In genomic region chr19:15108845-15109767, GRCh38 we compare ENCODE assay signal across 18 cellular contexts. TPM values are rescaled to one million over a fixed set of nuclear protein-coding genes. Genes with fewer than 3 reads are reported as not detected.
DNase-seq lines count a peak whose midpoint lies in the region; ATAC-seq and TF ChIP-seq lines count a peak whose summit lies in the region.
"Had no signal": no experiment of that assay in that cellular context is flagged by ENCODE, and none has a peak within 500 bp of the region (broad histone marks: within the 10 kb centered on the region; RNA-seq: fewer than 3 reads in every experiment).

No MANE protein-coding gene starts in this region.

- H2AFZ ChIP-seq in neuron (ENCODE audit: low read depth, low read length), result no peak overlapping the region

- peaks cover 14% of the 10 kb centered on the region for H3K4me1 Mint-ChIP-seq in endothelial cell (ENCODE audit: unreplicated experiment)
- H3K4me1 Mint-ChIP-seq in activated naive CD8-positive, alpha-beta T cell treated with anti-CD3 and anti-CD28 coated beads for 36 hours, result peaks cover 10% of the 10 kb centered on the region

- no peak for DNase-seq in right atrium auricular region (ENCODE audit: low spot score)
- DNase-seq in left cardiac atrium, result no peak
- no peak for DNase-seq in endothelial cell (ENCODE audit: low spot score)
- peak; percentile 47 to 78 for DNase-seq in aorta
- no peak for DNase-seq in OCI-M2 (lab: John Stamatoyannopoulos, UW; ENCODE audit: unreplicated experiment)
- no peak for DNase-seq in amniotic stem cell (lab: John Stamatoyannopoulos, UW)
- DNase-seq in activated naive CD8-positive, alpha-beta T cell treated with anti-CD3 and anti-CD28 coated beads for 36 hours, result no peak
- DNase-seq: activated CD8-positive, alpha-beta T cell treated with anti-CD3 and anti-CD28 coated beads for 36 hours; activated naive CD4-positive, alpha-beta T cell treated with anti-CD3 and anti-CD28 coated beads for 36 hours; colonic mucosa; NCI-H2029 treated with DMSO at 0.1 percent for 48 hours; PC-3; T-helper 9 cell had no signal

- H3K9me3 ChIP-seq in right atrium auricular region, result peaks cover 0 to 10% of the 10 kb centered on the region in 2 donors
- peaks cover 7% of the 10 kb centered on the region for H3K9me3 ChIP-seq in neuron (ENCODE audit: low read length)
- no peaks in the 10 kb centered on the region for H3K9me3 ChIP-seq in aorta (ENCODE audit: control insufficient read depth, low read length)
- H3K9me3 ChIP-seq: colonic mucosa had no signal

- 75 to 80% methylated on average over 17 to 21 of the region's 21 CpGs for WGBS in aorta, 2 donors

- H3K4me3 ChIP-seq in right atrium auricular region (no peak overlapping the region), neuron (ENCODE audit: low read length) (peak overlapping the region; percentile 94), aorta (ENCODE audit: low read length in 2 of 2) (no peak overlapping the region)

- no peaks in the 10 kb centered on the region for H3K9me3 Mint-ChIP-seq in endothelial cell (ENCODE audit: unreplicated experiment)
- H3K9me3 Mint-ChIP-seq in activated naive CD8-positive, alpha-beta T cell treated with anti-CD3 and anti-CD28 coated beads for 36 hours, result peaks cover 9% of the 10 kb centered on the region

- H3K4me1 ChIP-seq in right atrium auricular region (peaks cover 0 to 21% of the 10 kb centered on the region in 2 donors), neuron (ENCODE audit: insufficient read depth, low read length) (peaks cover 8% of the 10 kb centered on the region), aorta (ENCODE audit: control insufficient read depth in 1 of 2, insufficient read depth in 2 of 2, low read length in 2 of 2) (no peaks in the 10 kb centered on the region)
- H3K4me1 ChIP-seq: colonic mucosa had no signal

- peak overlapping the region; percentile 99 for H3K27ac Mint-ChIP-seq in endothelial cell (ENCODE audit: unreplicated experiment)
- no peak overlapping the region for H3K27ac Mint-ChIP-seq in activated naive CD8-positive, alpha-beta T cell treated with anti-CD3 and anti-CD28 coated beads for 36 hours
- H3K27ac Mint-ChIP-seq: activated CD8-positive, alpha-beta T cell treated with anti-CD3 and anti-CD28 coated beads for 36 hours; activated naive CD4-positive, alpha-beta T cell treated with anti-CD3 and anti-CD28 coated beads for 36 hours had no signal

- peak overlapping the region; percentile 95 for H3K4me3 Mint-ChIP-seq in endothelial cell (ENCODE audit: unreplicated experiment)
- no peak overlapping the region for H3K4me3 Mint-ChIP-seq in activated naive CD8-positive, alpha-beta T cell treated with anti-CD3 and anti-CD28 coated beads for 36 hours

- H3K36me3 Mint-ChIP-seq in endothelial cell (ENCODE audit: low read depth, unreplicated experiment), result peaks cover 28% of the 10 kb centered on the region
- H3K36me3 Mint-ChIP-seq in activated naive CD8-positive, alpha-beta T cell treated with anti-CD3 and anti-CD28 coated beads for 36 hours, result peaks cover 4% of the 10 kb centered on the region

- H3K27me3 Mint-ChIP-seq in endothelial cell (ENCODE audit: unreplicated experiment), result peaks cover 10% of the 10 kb centered on the region
- H3K27me3 Mint-ChIP-seq in activated naive CD8-positive, alpha-beta T cell treated with anti-CD3 and anti-CD28 coated beads for 36 hours, result peaks cover 5% of the 10 kb centered on the region

- H3K27me3 ChIP-seq in right atrium auricular region (no peaks in the 10 kb centered on the region), neuron (ENCODE audit: insufficient read depth, low read length) (no peaks in the 10 kb centered on the region), aorta (ENCODE audit: control insufficient read depth in 1 of 2, insufficient read depth in 2 of 2, low read length in 1 of 2) (no peaks in the 10 kb centered on the region)

- TF ChIP-seq CTCF in right atrium auricular region (IDR thresholded peaks at IDR 0.05) (no peak), endothelial cell (IDR thresholded peaks at IDR 0.05; ENCODE audit: unreplicated experiment) (no peak)

- ATAC-seq in left cardiac atrium (no peak), aorta (ENCODE audit: low FRiP score) (no peak)
- ATAC-seq: activated CD8-positive, alpha-beta T cell treated with anti-CD3 and anti-CD28 coated beads for 36 hours had no signal

- peaks cover 44% of the 10 kb centered on the region for H3K36me3 ChIP-seq in right atrium auricular region
- H3K36me3 ChIP-seq in neuron (ENCODE audit: insufficient read depth, low read length), result peaks cover 37% of the 10 kb centered on the region
- H3K36me3 ChIP-seq in aorta (ENCODE audit: control insufficient read depth in 1 of 2, insufficient read depth in 2 of 2, low read length in 1 of 2), result peaks cover 0 to 8% of the 10 kb centered on the region in 2 donors
- H3K36me3 ChIP-seq: colonic mucosa had no signal

- intact Hi-C loops in left cardiac atrium (cut with DNase I), result loop anchor here in 1 of 2 donors (5.0 kb wide), 1 partner anchor 143 kb away; no protein-coding TSS in a partner anchor
- intact Hi-C loops in aorta (cut with DNase I), result loop anchor here in 1 of 2 donors (2.0 to 10.0 kb wide), 2 partner anchors 16 to 156 kb away; a partner anchor contains a TSS

- H3K27ac ChIP-seq in right atrium auricular region, result peak overlapping the region; percentile 93 to 98
- H3K27ac ChIP-seq in aorta (ENCODE audit: low read depth in 1 of 2, low read length in 2 of 2), result peak overlapping the region in 1 of 2 donors; percentile 60

RNA-seq across cellular contexts. Expression of gene SYDE1, which starts 1.9 kb away (rescaled TPM):
- 10 to 100 TPM; 17.3 to 28.9 TPM for total RNA-seq in right atrium auricular region
- total RNA-seq in left cardiac atrium, result 10 to 100 TPM; 16.7 to 22.1 TPM
- total RNA-seq in endothelial cell (ENCODE audit: unreplicated experiment), result 43.5 TPM
- total RNA-seq in aorta, result 10 to 100 TPM; 49.9 to 53.5 TPM
- 10 to 100 TPM; 11.4 to 35.8 TPM for polyA plus RNA-seq in aorta
- 1 to 10 TPM; 1.6 to 2.4 TPM for total RNA-seq in activated naive CD8-positive, alpha-beta T cell treated with anti-CD3 and anti-CD28 coated beads for 36 hours

RNA-seq across cellular contexts. Expression of gene OR1I1, which starts 27.1 kb away (rescaled TPM):
- total RNA-seq in right atrium auricular region (not detected), left cardiac atrium (not detected), endothelial cell (ENCODE audit: unreplicated experiment) (not detected), aorta (not detected)
- polyA plus RNA-seq in aorta, result under 1 TPM in 1 of 2 donors, not detected in 1; 0.13 TPM
- not detected for total RNA-seq in activated naive CD8-positive, alpha-beta T cell treated with anti-CD3 and anti-CD28 coated beads for 36 hours
- total RNA-seq: activated CD8-positive, alpha-beta T cell treated with anti-CD3 and anti-CD28 coated beads for 36 hours; activated naive CD4-positive, alpha-beta T cell treated with anti-CD3 and anti-CD28 coated beads for 36 hours; colonic mucosa; Daoy; left lung; PC-3; posterior vena cava; ureter had no signal

RNA-seq across cellular contexts. Expression of gene CASP14, which starts 59.8 kb away (rescaled TPM):
- not detected for total RNA-seq in right atrium auricular region
- not detected for total RNA-seq in left cardiac atrium
- total RNA-seq in endothelial cell (ENCODE audit: unreplicated experiment), result not detected
- total RNA-seq in aorta, result not detected
- polyA plus RNA-seq in aorta, result not detected
- not detected for total RNA-seq in activated naive CD8-positive, alpha-beta T cell treated with anti-CD3 and anti-CD28 coated beads for 36 hours
- total RNA-seq: activated CD8-positive, alpha-beta T cell treated with anti-CD3 and anti-CD28 coated beads for 36 hours; activated naive CD4-positive, alpha-beta T cell treated with anti-CD3 and anti-CD28 coated beads for 36 hours; colonic mucosa; Daoy; left lung; posterior vena cava had no signal

Comparison
In these comparisons a context has a peak if more than half of its experiments do, and no peak if none do; other contexts are left out.
1. DNase-seq: peak in aorta (2 of 2); none in right atrium auricular region (single experiment), left cardiac atrium (single experiment), endothelial cell (single experiment), OCI-M2 (single experiment), amniotic stem cell (single experiment) and activated naive CD8-positive, alpha-beta T cell treated with anti-CD3 and anti-CD28 coated beads for 36 hours (single experiment).
2. RNA of gene SYDE1, which starts 1.9 kb away (total RNA-seq): 49.9 to 53.5 TPM in aorta, 43.5 TPM in endothelial cell (single experiment), 17.3 to 28.9 TPM in right atrium auricular region and 16.7 to 22.1 TPM in left cardiac atrium; 1.6 to 2.4 TPM in activated naive CD8-positive, alpha-beta T cell treated with anti-CD3 and anti-CD28 coated beads for 36 hours; every median in the first group is over 4 times any median in the second.